1 cellular context compared by ENCODE assay signal in the genomic region with DNA sequence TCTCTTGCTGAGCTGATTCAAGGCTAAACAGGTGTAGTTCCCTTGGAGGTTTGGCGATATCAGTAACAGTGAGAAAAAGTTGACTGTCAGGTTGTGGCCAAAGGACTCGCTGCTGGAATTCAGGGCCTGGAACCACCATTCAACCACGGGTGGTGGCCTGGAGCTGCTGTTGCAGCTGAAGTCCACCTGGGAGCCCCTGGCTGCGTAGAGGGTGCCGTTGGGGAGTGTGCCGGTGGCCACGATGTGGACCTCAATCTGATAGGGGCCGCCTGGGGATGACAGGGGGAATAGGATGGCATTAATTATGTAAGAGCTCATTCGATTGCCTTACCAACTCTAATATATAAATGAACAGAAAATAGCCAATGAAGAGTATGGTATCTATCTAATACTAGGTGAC.
TF ChIP-seq lines count a peak whose summit lies in the region.

No MANE protein-coding gene starts in this region.

TF ChIP-seq in GM23338, 12 proteins besides CTCF, POLR2A, EP300 and RAD21 (continued from another document):
- TF ChIP-seq, protein P1, sequence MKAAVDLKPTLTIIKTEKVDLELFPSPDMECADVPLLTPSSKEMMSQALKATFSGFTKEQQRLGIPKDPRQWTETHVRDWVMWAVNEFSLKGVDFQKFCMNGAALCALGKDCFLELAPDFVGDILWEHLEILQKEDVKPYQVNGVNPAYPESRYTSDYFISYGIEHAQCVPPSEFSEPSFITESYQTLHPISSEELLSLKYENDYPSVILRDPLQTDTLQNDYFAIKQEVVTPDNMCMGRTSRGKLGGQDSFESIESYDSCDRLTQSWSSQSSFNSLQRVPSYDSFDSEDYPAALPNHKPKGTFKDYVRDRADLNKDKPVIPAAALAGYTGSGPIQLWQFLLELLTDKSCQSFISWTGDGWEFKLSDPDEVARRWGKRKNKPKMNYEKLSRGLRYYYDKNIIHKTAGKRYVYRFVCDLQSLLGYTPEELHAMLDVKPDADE (IDR thresholded peaks at IDR 0.05) = no peak
- TF ChIP-seq, protein P2, sequence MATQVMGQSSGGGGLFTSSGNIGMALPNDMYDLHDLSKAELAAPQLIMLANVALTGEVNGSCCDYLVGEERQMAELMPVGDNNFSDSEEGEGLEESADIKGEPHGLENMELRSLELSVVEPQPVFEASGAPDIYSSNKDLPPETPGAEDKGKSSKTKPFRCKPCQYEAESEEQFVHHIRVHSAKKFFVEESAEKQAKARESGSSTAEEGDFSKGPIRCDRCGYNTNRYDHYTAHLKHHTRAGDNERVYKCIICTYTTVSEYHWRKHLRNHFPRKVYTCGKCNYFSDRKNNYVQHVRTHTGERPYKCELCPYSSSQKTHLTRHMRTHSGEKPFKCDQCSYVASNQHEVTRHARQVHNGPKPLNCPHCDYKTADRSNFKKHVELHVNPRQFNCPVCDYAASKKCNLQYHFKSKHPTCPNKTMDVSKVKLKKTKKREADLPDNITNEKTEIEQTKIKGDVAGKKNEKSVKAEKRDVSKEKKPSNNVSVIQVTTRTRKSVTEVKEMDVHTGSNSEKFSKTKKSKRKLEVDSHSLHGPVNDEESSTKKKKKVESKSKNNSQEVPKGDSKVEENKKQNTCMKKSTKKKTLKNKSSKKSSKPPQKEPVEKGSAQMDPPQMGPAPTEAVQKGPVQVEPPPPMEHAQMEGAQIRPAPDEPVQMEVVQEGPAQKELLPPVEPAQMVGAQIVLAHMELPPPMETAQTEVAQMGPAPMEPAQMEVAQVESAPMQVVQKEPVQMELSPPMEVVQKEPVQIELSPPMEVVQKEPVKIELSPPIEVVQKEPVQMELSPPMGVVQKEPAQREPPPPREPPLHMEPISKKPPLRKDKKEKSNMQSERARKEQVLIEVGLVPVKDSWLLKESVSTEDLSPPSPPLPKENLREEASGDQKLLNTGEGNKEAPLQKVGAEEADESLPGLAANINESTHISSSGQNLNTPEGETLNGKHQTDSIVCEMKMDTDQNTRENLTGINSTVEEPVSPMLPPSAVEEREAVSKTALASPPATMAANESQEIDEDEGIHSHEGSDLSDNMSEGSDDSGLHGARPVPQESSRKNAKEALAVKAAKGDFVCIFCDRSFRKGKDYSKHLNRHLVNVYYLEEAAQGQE (IDR thresholded peaks at IDR 0.05; ENCODE audit: unreplicated experiment) = no peak
- no peak for TF ChIP-seq POLR2AphosphoS5 (IDR thresholded peaks at IDR 0.05; ENCODE audit: low read depth)
